8 cellular contexts compared by ENCODE assay signal in the genomic region with DNA sequence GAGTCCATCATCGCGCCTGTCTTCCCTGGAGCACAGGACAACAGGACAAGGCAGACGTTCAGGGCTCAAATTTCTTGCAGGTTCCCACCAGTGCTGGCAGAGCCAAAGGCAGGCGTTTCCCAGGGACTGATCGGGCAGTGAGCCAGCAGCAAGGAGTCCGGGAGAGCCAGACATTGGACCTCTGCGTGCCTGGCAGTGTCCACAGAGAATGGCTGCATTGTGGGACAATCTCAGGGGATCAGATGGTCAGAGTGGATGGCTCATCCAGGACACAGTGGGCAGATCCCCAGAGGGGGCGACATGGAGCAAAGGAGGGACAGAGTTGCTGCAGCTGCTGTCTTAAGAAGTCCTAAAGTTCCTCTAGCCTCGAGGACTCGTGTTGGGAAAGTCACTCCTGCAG. TPM values are rescaled to one million over a fixed set of nuclear protein-coding genes. Genes with fewer than 3 reads are reported as not detected.
DNase-seq lines count a peak whose midpoint lies in the region; ATAC-seq and TF ChIP-seq lines count a peak whose summit lies in the region.

No MANE protein-coding gene starts in this region.

- no peaks in the 10 kb centered on the region for H3K9me3 Mint-ChIP-seq in activated T-cell treated with anti-CD3 and anti-CD28 coated beads, Interleukin-2, amount 50 U/mL, for 4 hours

- H3K27me3 ChIP-seq in right atrium auricular region, result no peaks in the 10 kb centered on the region

- H3K27ac ChIP-seq in angular gyrus (ENCODE audit: low read depth, low read length), result peak overlapping the region; percentile 97
- peak overlapping the region; percentile 68 to 85 for H3K27ac ChIP-seq in right atrium auricular region

- intact Hi-C loops in sciatic nerve (cut with DNase I), result no loop called here

- peaks cover 0 to 51% of the 10 kb centered on the region in 2 donors for H3K4me1 ChIP-seq in right atrium auricular region

- H3K4me3 Mint-ChIP-seq in activated T-cell treated with anti-CD3 and anti-CD28 coated beads, Interleukin-2, amount 50 U/mL, for 4 hours, result no peak overlapping the region

- peak; percentile 42 to 59 for TF ChIP-seq CTCF in right atrium auricular region (IDR thresholded peaks at IDR 0.05)

- no peaks in the 10 kb centered on the region for H3K9me3 ChIP-seq in right atrium auricular region

- H3K4me3 ChIP-seq in right atrium auricular region, result no peak overlapping the region

- H3K36me3 ChIP-seq in right atrium auricular region, result peaks cover 28% of the 10 kb centered on the region

- H3K36me3 Mint-ChIP-seq in activated T-cell treated with anti-CD3 and anti-CD28 coated beads, Interleukin-2, amount 50 U/mL, for 4 hours (ENCODE audit: insufficient read depth), result peaks cover 10% of the 10 kb centered on the region

- ATAC-seq in activated T-cell treated with anti-CD3 and anti-CD28 coated beads, Interleukin-2, amount 50 U/mL, for 4 hours, result no peak
- ATAC-seq in sciatic nerve (peak; percentile 4), HG03571 (IDR thresholded peaks at IDR 0.05; ENCODE audit: unreplicated experiment) (no peak)
- ATAC-seq in activated CD4-positive, CD25-positive, alpha-beta regulatory T cell treated with anti-CD3 and anti-CD28 coated beads, Interleukin-2, amount 50 U/mL, for 24 hours, result no peak

- no peaks in the 10 kb centered on the region for H3K27me3 Mint-ChIP-seq in activated T-cell treated with anti-CD3 and anti-CD28 coated beads, Interleukin-2, amount 50 U/mL, for 4 hours (ENCODE audit: low read depth)

- H3K4me1 Mint-ChIP-seq in activated T-cell treated with anti-CD3 and anti-CD28 coated beads, Interleukin-2, amount 50 U/mL, for 4 hours (ENCODE audit: low read depth), result peaks cover 72% of the 10 kb centered on the region

- peak; percentile 39 for DNase-seq in activated T-cell treated with anti-CD3 and anti-CD28 coated beads, Interleukin-2, amount 50 U/mL, for 1 hour
- DNase-seq in activated T-cell treated with anti-CD3 and anti-CD28 coated beads, Interleukin-2, amount 50 U/mL, for 4 hours, result no peak
- DNase-seq in NCI-H2029 treated with DMSO at 0.1 percent for 48 hours (lab: John Stamatoyannopoulos, UW), result peak; percentile 44
- DNase-seq in right atrium auricular region (ENCODE audit: low spot score), result peak; percentile 67
- DNase-seq in sciatic nerve (ENCODE audit: low spot score), result peak; percentile 73

RNA-seq across cellular contexts. Expression of gene TMEM63A, which starts 4.6 kb away (rescaled TPM):
- total RNA-seq in activated T-cell treated with anti-CD3 and anti-CD28 coated beads, Interleukin-2, amount 50 U/mL, for 4 hours, result 10 to 100 TPM in 1 of 3 donors, 1 to 10 TPM in 2; 7.1 to 13.5 (median 9.1) TPM
- total RNA-seq in right atrium auricular region (10 to 100 TPM; 16.0 to 19.0 TPM), sciatic nerve (95.7 TPM)

RNA-seq across cellular contexts. Expression of gene LEFTY1, which starts 11.4 kb away (rescaled TPM):
- under 1 TPM in 1 of 3 donors, not detected in 2; 0.22 TPM for total RNA-seq in activated T-cell treated with anti-CD3 and anti-CD28 coated beads, Interleukin-2, amount 50 U/mL, for 4 hours
- total RNA-seq in right atrium auricular region, result under 1 TPM in 1 of 2 donors, not detected in 1; 0.35 TPM
- 0.89 TPM for total RNA-seq in sciatic nerve

RNA-seq across cellular contexts. Expression of gene PYCR2, which starts 46.5 kb away (rescaled TPM):
- 100 to 1,000 TPM; 156 to 161 (median 158) TPM for total RNA-seq in activated T-cell treated with anti-CD3 and anti-CD28 coated beads, Interleukin-2, amount 50 U/mL, for 4 hours
- total RNA-seq in right atrium auricular region (10 to 100 TPM; 50.3 to 57.3 TPM), sciatic nerve (52.2 TPM)
